In genomic region chr7:101549734-101550133, GRCh38 we compare ENCODE assay signal across 18 cellular contexts.
DNase-seq lines count a peak whose midpoint lies in the region; TF ChIP-seq lines count a peak whose summit lies in the region.
"Had no signal": no experiment of that assay in that cellular context is flagged by ENCODE, and none has a peak within 500 bp of the region (broad histone marks: within the 10 kb centered on the region; RNA-seq: fewer than 3 reads in every experiment).

No MANE protein-coding gene starts in this region.

- H3K4me3 ChIP-seq in Peyer's patch = no peak overlapping the region
- H3K4me3 ChIP-seq in spleen = no peak overlapping the region
- H3K4me3 ChIP-seq: A549 had no signal

- intact Hi-C loops in spleen (cut with DNase I; ENCODE audit: low total_unique reads) = no loop called here

- H3K36me3 ChIP-seq in Peyer's patch (no peaks in the 10 kb centered on the region), spleen (no peaks in the 10 kb centered on the region)

- H3K27me3 Mint-ChIP-seq in activated naive CD4-positive, alpha-beta T cell treated with anti-CD3 and anti-CD28 coated beads, Interleukin-2, amount 10 ng/mL, durations not matched to agents 7 days and 5 days = peaks cover 4% of the 10 kb centered on the region
- H3K27me3 Mint-ChIP-seq in glutamatergic neuron (ENCODE audit: unreplicated experiment) = peaks cover 8% of the 10 kb centered on the region
- H3K27me3 Mint-ChIP-seq: CD4-positive, CD25-positive, alpha-beta regulatory T cell had no signal

- CTCF ChIA-PET in activated naive CD4-positive, alpha-beta T cell treated with anti-CD3 and anti-CD28 coated beads, Interleukin-2, amount 10 ng/mL, durations not matched to agents 7 days and 5 days (lab: Charles Lee) = no interaction called here

- H3K9me3 Mint-ChIP-seq in activated naive CD4-positive, alpha-beta T cell treated with anti-CD3 and anti-CD28 coated beads, Interleukin-2, amount 10 ng/mL, durations not matched to agents 7 days and 5 days = no peaks in the 10 kb centered on the region
- peaks cover 7% of the 10 kb centered on the region for H3K9me3 Mint-ChIP-seq in glutamatergic neuron (ENCODE audit: unreplicated experiment)

- no peaks in the 10 kb centered on the region for H3K4me1 ChIP-seq in Peyer's patch
- no peaks in the 10 kb centered on the region for H3K4me1 ChIP-seq in spleen

- 82 to 96% (median 91%) methylated on average over 5 of the region's 5 CpGs for WGBS in spleen, 5 donors

- no peak overlapping the region for H3K27ac ChIP-seq in Peyer's patch
- H3K27ac ChIP-seq in spleen = no peak overlapping the region
- H3K27ac ChIP-seq: A549 had no signal

- H3K9me3 ChIP-seq in Peyer's patch = no peaks in the 10 kb centered on the region
- no peaks in the 10 kb centered on the region for H3K9me3 ChIP-seq in spleen
- H3K9me3 ChIP-seq: A549 had no signal

- H3K27me3 ChIP-seq in Peyer's patch = no peaks in the 10 kb centered on the region
- H3K27me3 ChIP-seq in spleen (replicated peaks in 1 of 7) = peaks cover 0 to 6% (median 0%) of the 10 kb centered on the region in 7 donors

- H3K27ac Mint-ChIP-seq in activated naive CD4-positive, alpha-beta T cell treated with anti-CD3 and anti-CD28 coated beads, Interleukin-2, amount 10 ng/mL, durations not matched to agents 7 days and 5 days = no peak overlapping the region
- no peak overlapping the region for H3K27ac Mint-ChIP-seq in glutamatergic neuron (ENCODE audit: unreplicated experiment)
- H3K27ac Mint-ChIP-seq: CD4-positive, CD25-positive, alpha-beta regulatory T cell had no signal

- H3K4me1 Mint-ChIP-seq in activated naive CD4-positive, alpha-beta T cell treated with anti-CD3 and anti-CD28 coated beads, Interleukin-2, amount 10 ng/mL, durations not matched to agents 7 days and 5 days = no peaks in the 10 kb centered on the region
- no peaks in the 10 kb centered on the region for H3K4me1 Mint-ChIP-seq in glutamatergic neuron (ENCODE audit: low read depth, unreplicated experiment)
- H3K4me1 Mint-ChIP-seq: CD4-positive, CD25-positive, alpha-beta regulatory T cell had no signal

- no peak overlapping the region for H3K4me3 Mint-ChIP-seq in activated naive CD4-positive, alpha-beta T cell treated with anti-CD3 and anti-CD28 coated beads, Interleukin-2, amount 10 ng/mL, durations not matched to agents 7 days and 5 days
- no peak overlapping the region for H3K4me3 Mint-ChIP-seq in glutamatergic neuron (ENCODE audit: unreplicated experiment)
- H3K4me3 Mint-ChIP-seq: CD4-positive, CD25-positive, alpha-beta regulatory T cell had no signal

- TF ChIP-seq CTCF in Peyer's patch (IDR thresholded peaks at IDR 0.05) (no peak), glutamatergic neuron (IDR thresholded peaks at IDR 0.05; ENCODE audit: partially characterized antibody, unreplicated experiment) (no peak), spleen (IDR thresholded peaks at IDR 0.05 in 8 of 11, conservative IDR thresholded peaks at IDR 0.05 in 3 of 11) (no peak)

- TF ChIP-seq POLR2A in Peyer's patch (IDR thresholded peaks at IDR 0.05) (no peak), spleen (IDR thresholded peaks at IDR 0.05) (no peak)

- DNase-seq in activated naive CD4-positive, alpha-beta T cell treated with anti-CD3 and anti-CD28 coated beads, Interleukin-2, amount 10 ng/mL, durations not matched to agents 7 days and 5 days = peak; percentile 5
- no peak for DNase-seq in activated naive CD4-positive, alpha-beta T cell (lab: John Stamatoyannopoulos, UW)
- peak in 2 of 3 donors; percentile 21 to 25 for DNase-seq in Peyer's patch
- DNase-seq in glutamatergic neuron = peak; percentile 3
- DNase-seq in spleen = peak; percentile 31
- DNase-seq in SHP77 treated with DMSO at 0.1 percent for 48 hours (lab: John Stamatoyannopoulos, UW) = no peak
- no peak for DNase-seq in RKO (ENCODE audit: low spot score)
- DNase-seq in midbrain (lab: John Stamatoyannopoulos, UW) = no peak
- DNase-seq: AML-193; CD4-positive, CD25-positive, alpha-beta regulatory T cell; DND-41; GDM1; NCI-H1417 treated with DMSO at 0.1 percent for 48 hours; NCI-H2029; NCI-H2171 treated with DMSO at 0.1 percent for 48 hours; NCI-H510A; SIG-M5 had no signal

- no peaks in the 10 kb centered on the region for H3K36me3 Mint-ChIP-seq in activated naive CD4-positive, alpha-beta T cell treated with anti-CD3 and anti-CD28 coated beads, Interleukin-2, amount 10 ng/mL, durations not matched to agents 7 days and 5 days
- H3K36me3 Mint-ChIP-seq in glutamatergic neuron (ENCODE audit: unreplicated experiment) = no peaks in the 10 kb centered on the region
- H3K36me3 Mint-ChIP-seq: CD4-positive, CD25-positive, alpha-beta regulatory T cell had no signal

Comparison
In these comparisons a context has a peak if more than half of its experiments do, and no peak if none do; other contexts are left out.
1. DNase-seq: peak in activated naive CD4-positive, alpha-beta T cell treated with anti-CD3 and anti-CD28 coated beads, Interleukin-2, amount 10 ng/mL, durations not matched to agents 7 days and 5 days (single experiment), Peyer's patch (2 of 3), glutamatergic neuron (single experiment) and spleen (single experiment); none in activated naive CD4-positive, alpha-beta T cell (0 of 4), SHP77 treated with DMSO at 0.1 percent for 48 hours (single experiment), RKO (single experiment) and midbrain (single experiment).